In the genomic region with DNA sequence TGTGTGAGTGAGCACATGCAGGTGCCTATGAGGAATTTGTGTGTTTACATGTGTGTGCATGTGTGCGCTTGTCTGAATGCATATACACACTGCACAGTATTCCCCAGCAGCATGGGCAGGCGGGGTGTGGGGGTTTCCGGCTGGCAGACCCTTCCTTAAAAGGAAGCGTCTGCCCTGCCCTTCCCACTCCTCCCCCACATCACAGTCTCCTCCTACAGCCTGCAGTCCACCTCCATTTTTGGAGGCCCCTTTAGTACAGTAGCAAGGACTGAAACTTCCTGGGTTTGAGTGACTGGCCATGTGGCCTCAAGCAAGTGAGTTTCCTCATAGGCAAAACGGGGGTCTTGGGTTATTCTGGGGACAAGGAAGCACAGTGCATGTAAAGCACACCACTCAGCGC, we compare ENCODE assay signal across 33 cellular contexts.
"Had no signal": no experiment of that assay in that cellular context is flagged by ENCODE, and none has a peak within 500 bp of the region (broad histone marks: within the 10 kb centered on the region; RNA-seq: fewer than 3 reads in every experiment).

No MANE protein-coding gene starts in this region.

- H3K4me1 ChIP-seq: adrenal gland, lower lobe of right lung, prostate gland, upper lobe of left lung had no signal

- H3K9me3 ChIP-seq: adrenal gland, ascending aorta, lower lobe of right lung, neutrophil, prostate gland, sigmoid colon, upper lobe of left lung had no signal

- ATAC-seq: activated CD8-positive, alpha-beta T cell treated with anti-CD3 and anti-CD28 coated beads for 36 hours; activated T-cell treated with anti-CD3 and anti-CD28 coated beads, Interleukin-2, amount 50 U/mL, for 72 hours; effector memory CD8-positive, alpha-beta T cell; left lobe of liver; lower lobe of right lung; naive thymus-derived CD8-positive, alpha-beta T cell; stimulated activated memory B cell treated with anti-CD40 and anti-IgM and Interleukin-4, amounts not matched to agents 10 μg/mL and 1 μg/mL and 100 μg/mL, for 72 hours; stimulated activated naive CD8-positive, alpha-beta T cell treated with anti-CD3 and anti-CD28 coated beads, Interleukin-15, amount 100 ng/mL, for 72 hours had no signal

- H3K27me3 ChIP-seq: adrenal gland, ascending aorta, sigmoid colon, upper lobe of left lung had no signal

- DNase-seq: activated CD4-positive, alpha-beta T cell treated with anti-CD3 and anti-CD28 coated beads for 1 hour; activated CD4-positive, alpha-beta T cell treated with anti-CD3 and anti-CD28 coated beads, Interleukin-2, amount 10 ng/mL, durations not matched to agents 7 days and 5 days; activated CD8-positive, alpha-beta T cell treated with anti-CD3 and anti-CD28 coated beads for 36 hours; activated naive CD4-positive, alpha-beta T cell treated with anti-CD3 and anti-CD28 coated beads for 36 hours; activated naive CD8-positive, alpha-beta T cell treated with anti-CD3 and anti-CD28 coated beads for 36 hours; activated T-cell treated with anti-CD3 and anti-CD28 coated beads for 4 hours; activated T-cell treated with anti-CD3 and anti-CD28 coated beads, Interleukin-2, amount 50 U/mL, for 72 hours; adrenal gland; caudate nucleus; cortex of kidney; effector memory CD8-positive, alpha-beta T cell; head of caudate nucleus; hippocampal formation; lower lobe of right lung; mesenchymal stem cell; retina; sigmoid colon; small intestine; stimulated activated CD4-positive, alpha-beta T cell treated with anti-CD3 and anti-CD28 coated beads, Interleukin-1b, Interleukin-23, amount 100 ng/mL, for 48 hours; stimulated activated CD4-positive, alpha-beta T cell treated with anti-CD3 and anti-CD28 coated beads, Interleukin-4, amount 100 ng/mL, for 4 hours; stimulated activated CD8-positive, alpha-beta memory T cell treated with anti-CD3 and anti-CD28 coated beads, Interleukin-4, amount 100 ng/mL, for 48 hours; stimulated activated naive CD8-positive, alpha-beta T cell treated with anti-CD3 and anti-CD28 coated beads, Interleukin-15, amount 100 ng/mL, for 72 hours; SW 1271; T-helper 9 cell; upper lobe of left lung had no signal

- H3K9me3 Mint-ChIP-seq: activated CD4-positive, alpha-beta T cell treated with anti-CD3 and anti-CD28 coated beads, Interleukin-2, amount 10 ng/mL, durations not matched to agents 7 days and 5 days; activated CD8-positive, alpha-beta T cell treated with anti-CD3 and anti-CD28 coated beads for 36 hours; activated naive CD4-positive, alpha-beta T cell treated with anti-CD3 and anti-CD28 coated beads for 36 hours; activated naive CD8-positive, alpha-beta T cell treated with anti-CD3 and anti-CD28 coated beads for 36 hours; activated T-cell treated with anti-CD3 and anti-CD28 coated beads, Interleukin-2, amount 50 U/mL, for 72 hours; effector memory CD8-positive, alpha-beta T cell; naive thymus-derived CD8-positive, alpha-beta T cell; stimulated activated memory B cell treated with anti-CD40 and anti-IgM and Interleukin-4, amounts not matched to agents 10 μg/mL and 1 μg/mL and 100 μg/mL, for 72 hours; stimulated activated naive CD8-positive, alpha-beta T cell treated with anti-CD3 and anti-CD28 coated beads, Interleukin-15, amount 100 ng/mL, for 72 hours; T-helper 1 cell treated with Interleukin-12 subunit alpha and Interleukin-12 subunit beta and Interleukin-4 antibody, amounts not matched to agents 30 μg/mL and 1 μg/mL, for 36 hours had no signal

- H3K4me3 ChIP-seq: adrenal gland, ascending aorta, lower lobe of right lung, prostate gland, sigmoid colon, upper lobe of left lung had no signal

- H3K27ac Mint-ChIP-seq: activated CD4-positive, alpha-beta T cell treated with anti-CD3 and anti-CD28 coated beads, Interleukin-2, amount 10 ng/mL, durations not matched to agents 7 days and 5 days; activated CD8-positive, alpha-beta T cell treated with anti-CD3 and anti-CD28 coated beads for 36 hours; activated naive CD4-positive, alpha-beta T cell treated with anti-CD3 and anti-CD28 coated beads for 36 hours; activated naive CD8-positive, alpha-beta T cell treated with anti-CD3 and anti-CD28 coated beads for 36 hours; activated T-cell treated with anti-CD3 and anti-CD28 coated beads, Interleukin-2, amount 50 U/mL, for 72 hours; effector memory CD8-positive, alpha-beta T cell; naive thymus-derived CD8-positive, alpha-beta T cell; stimulated activated memory B cell treated with anti-CD40 and anti-IgM and Interleukin-4, amounts not matched to agents 10 μg/mL and 1 μg/mL and 100 μg/mL, for 72 hours; stimulated activated naive CD8-positive, alpha-beta T cell treated with anti-CD3 and anti-CD28 coated beads, Interleukin-15, amount 100 ng/mL, for 72 hours; T-helper 1 cell treated with Interleukin-12 subunit alpha and Interleukin-12 subunit beta and Interleukin-4 antibody, amounts not matched to agents 30 μg/mL and 1 μg/mL, for 36 hours had no signal

- H3K4me1 Mint-ChIP-seq: stimulated activated memory B cell treated with anti-CD40 and anti-IgM and Interleukin-4, amounts not matched to agents 10 μg/mL and 1 μg/mL and 100 μg/mL, for 72 hours had no signal

- H3K4me3 Mint-ChIP-seq: activated CD4-positive, alpha-beta T cell treated with anti-CD3 and anti-CD28 coated beads, Interleukin-2, amount 10 ng/mL, durations not matched to agents 7 days and 5 days; activated CD8-positive, alpha-beta T cell treated with anti-CD3 and anti-CD28 coated beads for 36 hours; activated naive CD4-positive, alpha-beta T cell treated with anti-CD3 and anti-CD28 coated beads for 36 hours; activated naive CD8-positive, alpha-beta T cell treated with anti-CD3 and anti-CD28 coated beads for 36 hours; activated T-cell treated with anti-CD3 and anti-CD28 coated beads, Interleukin-2, amount 50 U/mL, for 72 hours; brain; effector memory CD8-positive, alpha-beta T cell; naive thymus-derived CD8-positive, alpha-beta T cell; stimulated activated memory B cell treated with anti-CD40 and anti-IgM and Interleukin-4, amounts not matched to agents 10 μg/mL and 1 μg/mL and 100 μg/mL, for 72 hours; stimulated activated naive CD8-positive, alpha-beta T cell treated with anti-CD3 and anti-CD28 coated beads, Interleukin-15, amount 100 ng/mL, for 72 hours; T-helper 1 cell treated with Interleukin-12 subunit alpha and Interleukin-12 subunit beta and Interleukin-4 antibody, amounts not matched to agents 30 μg/mL and 1 μg/mL, for 36 hours had no signal

- H3K36me3 Mint-ChIP-seq: activated naive CD8-positive, alpha-beta T cell treated with anti-CD3 and anti-CD28 coated beads for 36 hours; brain; naive thymus-derived CD8-positive, alpha-beta T cell; stimulated activated memory B cell treated with anti-CD40 and anti-IgM and Interleukin-4, amounts not matched to agents 10 μg/mL and 1 μg/mL and 100 μg/mL, for 72 hours had no signal

- H3K36me3 ChIP-seq: adrenal gland, ascending aorta, lower lobe of right lung, neutrophil, prostate gland, sigmoid colon, upper lobe of left lung had no signal

- H3K27ac ChIP-seq: adrenal gland, ascending aorta, lower lobe of right lung, neutrophil, prostate gland, sigmoid colon, upper lobe of left lung had no signal
